ENCODE assay signal across 9 cellular contexts in genomic region chr7:611281-611810, GRCh38.
DNase-seq lines count a peak whose midpoint lies in the region; ATAC-seq and TF ChIP-seq lines count a peak whose summit lies in the region.
"Had no signal": no experiment of that assay in that cellular context is flagged by ENCODE, and none has a peak within 500 bp of the region (broad histone marks: within the 10 kb centered on the region; RNA-seq: fewer than 3 reads in every experiment).

No MANE protein-coding gene starts in this region.

- H3K4me3 Mint-ChIP-seq in CD14-positive monocyte (no peak overlapping the region), glutamatergic neuron (ENCODE audit: unreplicated experiment) (no peak overlapping the region)
- H3K4me3 Mint-ChIP-seq in activated CD8-positive, alpha-beta T cell treated with anti-CD3 and anti-CD28 coated beads for 36 hours: peak overlapping the region; percentile 74

- TF ChIP-seq EP300 in sigmoid colon (IDR thresholded peaks at IDR 0.05): no peak

- DNase-seq in CD14-positive monocyte (ENCODE audit: low spot score) (no peak), glutamatergic neuron (no peak), sigmoid colon (no peak), occipital lobe (lab: John Stamatoyannopoulos, UW) (no peak), NCI-H2029 (lab: John Stamatoyannopoulos, UW) (no peak)
- DNase-seq in activated CD8-positive, alpha-beta T cell treated with anti-CD3 and anti-CD28 coated beads for 36 hours: no peak
- no peak for DNase-seq in activated effector memory CD4-positive, alpha-beta T cell treated with anti-CD3 and anti-CD28 coated beads, Interleukin-2, amount 50 U/mL, for 16 hours
- DNase-seq: NCI-H446 treated with DMSO at 0.1 percent for 48 hours had no signal

- H3K36me3 Mint-ChIP-seq in CD14-positive monocyte: no peaks in the 10 kb centered on the region
- peaks cover 72% of the 10 kb centered on the region for H3K36me3 Mint-ChIP-seq in activated CD8-positive, alpha-beta T cell treated with anti-CD3 and anti-CD28 coated beads for 36 hours (ENCODE audit: low read depth)
- no peaks in the 10 kb centered on the region for H3K36me3 Mint-ChIP-seq in glutamatergic neuron (ENCODE audit: unreplicated experiment)

- no peaks in the 10 kb centered on the region for H3K9me3 ChIP-seq in sigmoid colon

- no peak for ATAC-seq in activated CD8-positive, alpha-beta T cell treated with anti-CD3 and anti-CD28 coated beads for 36 hours
- ATAC-seq in GM18867 (IDR thresholded peaks at IDR 0.05; ENCODE audit: unreplicated experiment): no peak

- no peak for TF ChIP-seq CTCF in CD14-positive monocyte (IDR thresholded peaks at IDR 0.05)
- no peak for TF ChIP-seq CTCF in activated CD8-positive, alpha-beta T cell treated with anti-CD3 and anti-CD28 coated beads for 36 hours (IDR thresholded peaks at IDR 0.05)
- no peak for TF ChIP-seq CTCF in glutamatergic neuron (IDR thresholded peaks at IDR 0.05; ENCODE audit: partially characterized antibody, unreplicated experiment)
- no peak for TF ChIP-seq CTCF in sigmoid colon (IDR thresholded peaks at IDR 0.05)

- H3K4me1 Mint-ChIP-seq in CD14-positive monocyte: peaks cover 18% of the 10 kb centered on the region
- peaks cover 71% of the 10 kb centered on the region for H3K4me1 Mint-ChIP-seq in activated CD8-positive, alpha-beta T cell treated with anti-CD3 and anti-CD28 coated beads for 36 hours (ENCODE audit: low read depth)
- peaks cover 4% of the 10 kb centered on the region for H3K4me1 Mint-ChIP-seq in glutamatergic neuron (ENCODE audit: low read depth, unreplicated experiment)

- H3K27me3 Mint-ChIP-seq in CD14-positive monocyte (ENCODE audit: low read depth in 3 of 3) (peaks cover 1 to 5% (median 1%) of the 10 kb centered on the region in 3 donors), glutamatergic neuron (ENCODE audit: unreplicated experiment) (peaks cover 7% of the 10 kb centered on the region)
- H3K27me3 Mint-ChIP-seq in activated CD8-positive, alpha-beta T cell treated with anti-CD3 and anti-CD28 coated beads for 36 hours: no peaks in the 10 kb centered on the region

- POLR2A ChIA-PET in activated CD8-positive, alpha-beta T cell treated with anti-CD3 and anti-CD28 coated beads for 36 hours (lab: Charles Lee): interaction anchor here (1.2 to 3.2 kb wide), 3 partner anchors 10 to 27 kb away, joined by 4 to 25 read pairs (median 6); no protein-coding TSS in a partner anchor

- peak overlapping the region; percentile 6 to 57 (median 39) for H3K27ac ChIP-seq in sigmoid colon

- H3K36me3 ChIP-seq in sigmoid colon: no peaks in the 10 kb centered on the region

- H3K4me3 ChIP-seq in sigmoid colon: no peak overlapping the region

- H3K9me3 Mint-ChIP-seq in CD14-positive monocyte: peaks cover 0 to 1% (median 0%) of the 10 kb centered on the region in 7 donors
- H3K9me3 Mint-ChIP-seq in activated CD8-positive, alpha-beta T cell treated with anti-CD3 and anti-CD28 coated beads for 36 hours: peaks cover 4% of the 10 kb centered on the region
- peaks cover 8% of the 10 kb centered on the region for H3K9me3 Mint-ChIP-seq in glutamatergic neuron (ENCODE audit: unreplicated experiment)

- H3K27me3 ChIP-seq in sigmoid colon: no peaks in the 10 kb centered on the region

- WGBS in sigmoid colon, 2 donors: 76 to 93% methylated on average over 14 of the region's 14 CpGs

- peak overlapping the region in 4 of 7 donors; percentile 19 to 88 (median 59) for H3K27ac Mint-ChIP-seq in CD14-positive monocyte
- peak overlapping the region; percentile 94 for H3K27ac Mint-ChIP-seq in activated CD8-positive, alpha-beta T cell treated with anti-CD3 and anti-CD28 coated beads for 36 hours
- peak overlapping the region; percentile 6 for H3K27ac Mint-ChIP-seq in glutamatergic neuron (ENCODE audit: unreplicated experiment)

- intact Hi-C loops in CD14-positive monocyte (cut with micrococcal nuclease): no loop called here
- intact Hi-C loops in activated CD8-positive, alpha-beta T cell treated with anti-CD3 and anti-CD28 coated beads for 36 hours (cut with micrococcal nuclease): loop anchor here (1.0 kb wide), 1 partner anchor 8 kb away; no protein-coding TSS in a partner anchor
- intact Hi-C loops in sigmoid colon (cut with DNase I): no loop called here

- peaks cover 0 to 14% (median 6%) of the 10 kb centered on the region in 4 donors for H3K4me1 ChIP-seq in sigmoid colon

- CTCF ChIA-PET in activated CD8-positive, alpha-beta T cell treated with anti-CD3 and anti-CD28 coated beads for 36 hours (lab: Charles Lee): no interaction called here

- TF ChIP-seq POLR2A in sigmoid colon (IDR thresholded peaks at IDR 0.05): no peak

Comparison
In these comparisons a context has a peak if more than half of its experiments do, and no peak if none do; other contexts are left out.
1. H3K27ac Mint-ChIP-seq: peak in every context shown above with its lines; median percentile 94 in activated CD8-positive, alpha-beta T cell treated with anti-CD3 and anti-CD28 coated beads for 36 hours; 59 in CD14-positive monocyte; 6 in glutamatergic neuron.